In genomic region chr19:8304841-8305621, GRCh38 we compare ENCODE assay signal across 9 cellular contexts. TPM values are rescaled to one million over a fixed set of nuclear protein-coding genes. Genes with fewer than 3 reads are reported as not detected.
DNase-seq lines count a peak whose midpoint lies in the region; ATAC-seq and TF ChIP-seq lines count a peak whose summit lies in the region.
"Had no signal": no experiment of that assay in that cellular context is flagged by ENCODE, and none has a peak within 500 bp of the region (broad histone marks: within the 10 kb centered on the region; RNA-seq: fewer than 3 reads in every experiment).

No MANE protein-coding gene starts in this region.

- intact Hi-C loops in HCT116 (cut with micrococcal nuclease): no loop called here
- intact Hi-C loops in activated T-helper 2 cell treated with anti-CD3 and anti-CD28 coated beads, Interferon-gamma antibody, Interleukin-2, Interleukin-4, amounts not matched to agents 10 μg/mL and 5 μg/mL and 100 μg/mL, durations not matched to agents 14 hours and 24 hours and 36 hours (cut with micrococcal nuclease): no loop called here

- no peaks in the 10 kb centered on the region for H3K9me3 Mint-ChIP-seq in activated T-helper 2 cell treated with anti-CD3 and anti-CD28 coated beads, Interferon-gamma antibody, Interleukin-2, Interleukin-4, amounts not matched to agents 10 μg/mL and 5 μg/mL and 100 μg/mL, durations not matched to agents 14 hours and 24 hours and 36 hours

- H3K4me2 ChIP-seq in BLaER1 (peak overlapping the region; percentile 93), HCT116 (ENCODE audit: low read length) (peak overlapping the region; percentile 94), MM.1S (ENCODE audit: low read depth, low read length) (no peak overlapping the region)

- H3K36me3 Mint-ChIP-seq in activated T-helper 2 cell treated with anti-CD3 and anti-CD28 coated beads, Interferon-gamma antibody, Interleukin-2, Interleukin-4, amounts not matched to agents 10 μg/mL and 5 μg/mL and 100 μg/mL, durations not matched to agents 14 hours and 24 hours and 36 hours (ENCODE audit: low read depth): peaks cover 42% of the 10 kb centered on the region

- H3K4me1 ChIP-seq in BLaER1 (peaks cover 65% of the 10 kb centered on the region), HCT116 (ENCODE audit: control insufficient read depth in 1 of 2, insufficient read depth in 2 of 2, low read length in 2 of 2) (peaks cover 24 to 70% of the 10 kb centered on the region in 2 experiments), lung (ENCODE audit: control insufficient read depth in 2 of 2, insufficient read depth in 2 of 2, low read length in 2 of 2) (peaks cover 0 to 19% of the 10 kb centered on the region in 2 donors), gastroesophageal sphincter (peaks cover 0 to 46% (median 10%) of the 10 kb centered on the region in 3 donors), MM.1S (ENCODE audit: low read length) (peaks cover 6% of the 10 kb centered on the region)

- RAD21 ChIA-PET in HCT116 (lab: Charles Lee; ENCODE audit: low non-redundant PET in 1 of 2, low total read pairs in 2 of 2, uncharacterized antibody in 2 of 2, unreplicated experiment in 2 of 2): no interaction called here

- no peak overlapping the region for H3K4me3 ChIP-seq in BLaER1
- no peak overlapping the region for H3K4me3 ChIP-seq in HCT116 (replicated peaks in 1 of 2; ENCODE audit: low read depth in 1 of 2, low read length in 2 of 2)
- H3K4me3 ChIP-seq in lung: no peak overlapping the region
- H3K4me3 ChIP-seq in gastroesophageal sphincter: no peak overlapping the region
- H3K4me3 ChIP-seq in MM.1S (ENCODE audit: low read length): no peak overlapping the region

- H3K4me1 Mint-ChIP-seq in activated T-helper 2 cell treated with anti-CD3 and anti-CD28 coated beads, Interferon-gamma antibody, Interleukin-2, Interleukin-4, amounts not matched to agents 10 μg/mL and 5 μg/mL and 100 μg/mL, durations not matched to agents 14 hours and 24 hours and 36 hours (ENCODE audit: low read depth): peaks cover 19% of the 10 kb centered on the region

- ATAC-seq in HCT116 (peak; percentile 66), lung (ENCODE audit: insufficient read depth, low FRiP score) (no peak), gastroesophageal sphincter (no peak), HG02870 (IDR thresholded peaks at IDR 0.05; ENCODE audit: unreplicated experiment) (no peak)

- H3K27me3 ChIP-seq in BLaER1 (no peaks in the 10 kb centered on the region), HCT116 (ENCODE audit: insufficient read depth, low read length) (no peaks in the 10 kb centered on the region), lung (ENCODE audit: control insufficient read depth, insufficient read depth) (no peaks in the 10 kb centered on the region), gastroesophageal sphincter (no peaks in the 10 kb centered on the region), MM.1S (replicated peaks; ENCODE audit: insufficient read depth, low read length) (no peaks in the 10 kb centered on the region)

- WGBS in lung, 2 donors: 85 to 89% methylated on average over 33 of the region's 33 CpGs
- WGBS in gastroesophageal sphincter (ENCODE audit: low coverage in 1 of 2), 2 donors: 73 to 89% methylated on average over 8 to 11 of the region's 33 CpGs

- H3K36me3 ChIP-seq in BLaER1 (peaks cover 61% of the 10 kb centered on the region), HCT116 (ENCODE audit: control insufficient read depth in 1 of 2, insufficient read depth in 2 of 2, low read length in 2 of 2) (peaks cover 3 to 5% of the 10 kb centered on the region in 2 experiments; a peak in 1 of 4 replicates), lung (ENCODE audit: control insufficient read depth in 2 of 2, insufficient read depth in 2 of 2, low read length in 2 of 2) (peaks cover 0 to 8% of the 10 kb centered on the region in 2 donors), gastroesophageal sphincter (peaks cover 0 to 30% of the 10 kb centered on the region in 2 donors), MM.1S (replicated peaks; ENCODE audit: insufficient read depth, low read length) (peaks cover 8% of the 10 kb centered on the region)

- peak; percentile 38 for DNase-seq in HCT116 (ENCODE audit: low read depth, low spot score)
- DNase-seq in activated T-helper 2 cell treated with anti-CD3 and anti-CD28 coated beads, Interferon-gamma antibody, Interleukin-2, Interleukin-4, amounts not matched to agents 10 μg/mL and 5 μg/mL and 100 μg/mL, durations not matched to agents 14 hours and 24 hours and 36 hours (ENCODE audit: low spot score): peak; percentile 16
- DNase-seq in lung (ENCODE audit: low spot score): peak; percentile 27
- DNase-seq in glomerular visceral epithelial cell (ENCODE audit: extremely low spot score): no peak
- no peak for DNase-seq in MM.1S
- DNase-seq: NK-92 treated with Interleukin-12 subunit alpha and Interleukin-12 subunit beta, amount 100 ng/mL, for 24 hours had no signal

- H2AFZ ChIP-seq in HCT116 (ENCODE audit: low read depth, low read length, poor library complexity, severe bottlenecking) (no peak overlapping the region), MM.1S (ENCODE audit: low read length) (no peak overlapping the region)

- no peak for TF ChIP-seq POLR2A in HCT116 (IDR thresholded peaks at IDR 0.05; ENCODE audit: borderline replicate concordance, extremely low read depth, insufficient read depth, insufficient read length)
- no peak for TF ChIP-seq POLR2A in gastroesophageal sphincter (IDR thresholded peaks at IDR 0.05)

- no TSS peak for BruUV-seq in HCT116 (replicated peaks; lab: Mats Ljungman, UMichigan)

- H3K27ac ChIP-seq in BLaER1 (peak overlapping the region; percentile 46; the same call in 1 of the 2 replicates), HCT116 (ENCODE audit: low read depth, low read length) (peak overlapping the region; percentile 68), lung (ENCODE audit: low read depth in 1 of 2, low read length in 1 of 2) (no peak overlapping the region), gastroesophageal sphincter (no peak overlapping the region), MM.1S (ENCODE audit: low read length) (no peak overlapping the region)

- H3K79me2 ChIP-seq in HCT116 (ENCODE audit: insufficient read depth, low read length): peaks cover 32% of the 10 kb centered on the region
- H3K79me2 ChIP-seq in MM.1S (ENCODE audit: low read length): peaks cover 52% of the 10 kb centered on the region

- CTCF ChIA-PET in HCT116 (lab: Charles Lee): interaction anchor here (0.9 kb wide), 1 partner anchor 275 kb away, joined by 5 read pairs; no protein-coding TSS in a partner anchor

- H3F3A ChIP-seq in MM.1S (ENCODE audit: insufficient read depth, low read length): peaks cover 3% of the 10 kb centered on the region; the same call in 1 of the 2 replicates

- TF ChIP-seq EP300 in gastroesophageal sphincter (IDR thresholded peaks at IDR 0.05): no peak

- H3K9me3 ChIP-seq in BLaER1 (no peaks in the 10 kb centered on the region), HCT116 (ENCODE audit: control insufficient read depth in 1 of 2, insufficient read depth in 1 of 2, low read depth in 1 of 2, low read length in 2 of 2) (no peaks in the 10 kb centered on the region), lung (ENCODE audit: control insufficient read depth in 2 of 2, insufficient read depth in 1 of 2, low read length in 1 of 2) (no peaks in the 10 kb centered on the region), gastroesophageal sphincter (no peaks in the 10 kb centered on the region), MM.1S (replicated peaks; ENCODE audit: insufficient read depth, low read length) (no peaks in the 10 kb centered on the region)

- no peaks in the 10 kb centered on the region for H3K27me3 Mint-ChIP-seq in activated T-helper 2 cell treated with anti-CD3 and anti-CD28 coated beads, Interferon-gamma antibody, Interleukin-2, Interleukin-4, amounts not matched to agents 10 μg/mL and 5 μg/mL and 100 μg/mL, durations not matched to agents 14 hours and 24 hours and 36 hours (ENCODE audit: low read depth)

- H4K20me1 ChIP-seq in BLaER1 (peaks cover 52% of the 10 kb centered on the region), HCT116 (ENCODE audit: insufficient read depth) (no peaks in the 10 kb centered on the region), MM.1S (ENCODE audit: insufficient read depth, low read length) (no peaks in the 10 kb centered on the region)

- TF ChIP-seq CTCF in HCT116 (IDR thresholded peaks at IDR 0.05 in 2 of 3, conservative IDR thresholded peaks at IDR 0.05 in 1 of 3; ENCODE audit: borderline replicate concordance in 1 of 3, insufficient read depth in 1 of 3, low read depth in 2 of 3, low read length in 2 of 3) (no peak), lung (IDR thresholded peaks at IDR 0.05; ENCODE audit: control extremely low read depth, extremely low read depth) (no peak), gastroesophageal sphincter (IDR thresholded peaks at IDR 0.05) (no peak), MM.1S (IDR thresholded peaks at IDR 0.05; ENCODE audit: low read length) (no peak)

- H3K4me3 Mint-ChIP-seq in activated T-helper 2 cell treated with anti-CD3 and anti-CD28 coated beads, Interferon-gamma antibody, Interleukin-2, Interleukin-4, amounts not matched to agents 10 μg/mL and 5 μg/mL and 100 μg/mL, durations not matched to agents 14 hours and 24 hours and 36 hours (ENCODE audit: low read depth): no peak overlapping the region

- POLR2A ChIA-PET in HCT116 (lab: Charles Lee): interaction anchor here (0.6 to 1.5 kb wide), 5 partner anchors 15 to 328 kb away, joined by 3 to 4 read pairs (median 3); partner anchors contain the start of genes NDUFA7 and RPS28

- H3K9ac ChIP-seq in BLaER1 (0 out of 2 replicates have a peak overlapping the region, but pooled peaks have one; percentile 41), HCT116 (ENCODE audit: low read length) (peak overlapping the region; percentile 38), MM.1S (ENCODE audit: low read length) (no peak overlapping the region)

- H3K9me2 ChIP-seq in HCT116 (ENCODE audit: insufficient read depth): no peaks in the 10 kb centered on the region
- H3K9me2 ChIP-seq in MM.1S (replicated peaks; ENCODE audit: insufficient read depth, low read length): no peaks in the 10 kb centered on the region

- TF ChIP-seq RAD21 in HCT116 (IDR thresholded peaks at IDR 0.05; ENCODE audit: low read depth): no peak

- no peak overlapping the region for H3K27ac Mint-ChIP-seq in activated T-helper 2 cell treated with anti-CD3 and anti-CD28 coated beads, Interferon-gamma antibody, Interleukin-2, Interleukin-4, amounts not matched to agents 10 μg/mL and 5 μg/mL and 100 μg/mL, durations not matched to agents 14 hours and 24 hours and 36 hours

RNA-seq across cellular contexts. Expression of gene CD320, which starts 3.1 kb away (rescaled TPM):
- total RNA-seq in HCT116 (2021; ENCODE audit: unreplicated experiment): 86.2 TPM
- polyA plus RNA-seq in HCT116 (2012): 90.4 and 96.8 TPM in 2 replicates
- 90.0 and 90.2 TPM in 2 replicates for total RNA-seq in activated T-helper 2 cell treated with anti-CD3 and anti-CD28 coated beads, Interferon-gamma antibody, Interleukin-2, Interleukin-4, amounts not matched to agents 10 μg/mL and 5 μg/mL and 100 μg/mL, durations not matched to agents 14 hours and 24 hours and 36 hours
- 10 to 100 TPM; 19.1 to 53.8 TPM for total RNA-seq in lung
- 10 to 100 TPM; 38.6 to 55.6 TPM for polyA plus RNA-seq in lung
- 10 to 100 TPM; 25.4 to 58.5 (median 40.8) TPM for total RNA-seq in gastroesophageal sphincter

RNA-seq across cellular contexts. Expression of gene NDUFA7, which starts 16.1 kb away (rescaled TPM):
- total RNA-seq in HCT116 (2021; ENCODE audit: unreplicated experiment) (86.9 TPM), lung (10 to 100 TPM; 10.6 to 54.1 TPM), gastroesophageal sphincter (10 to 100 TPM; 14.5 to 48.3 (median 32.3) TPM)
- 126 and 168 TPM in 2 replicates for polyA plus RNA-seq in HCT116 (2012)
- total RNA-seq in activated T-helper 2 cell treated with anti-CD3 and anti-CD28 coated beads, Interferon-gamma antibody, Interleukin-2, Interleukin-4, amounts not matched to agents 10 μg/mL and 5 μg/mL and 100 μg/mL, durations not matched to agents 14 hours and 24 hours and 36 hours: 48.6 and 54.5 TPM in 2 replicates
- 100 to 1,000 TPM; 119 to 239 TPM for polyA plus RNA-seq in lung

RNA-seq across cellular contexts. Expression of gene RPS28, which starts 16.3 kb away (rescaled TPM):
- 2,379 TPM for total RNA-seq in HCT116 (2021; ENCODE audit: unreplicated experiment)
- polyA plus RNA-seq in HCT116 (2012): 2,859 and 3,193 TPM in 2 replicates
- 1,945 and 1,967 TPM in 2 replicates for total RNA-seq in activated T-helper 2 cell treated with anti-CD3 and anti-CD28 coated beads, Interferon-gamma antibody, Interleukin-2, Interleukin-4, amounts not matched to agents 10 μg/mL and 5 μg/mL and 100 μg/mL, durations not matched to agents 14 hours and 24 hours and 36 hours
- total RNA-seq in lung: 1,000 to 10,000 TPM in 1 of 2 donors, 100 to 1,000 TPM in 1; 847 to 1,744 TPM
- 1,000 to 10,000 TPM in 1 of 2 donors, 100 to 1,000 TPM in 1; 588 to 1,897 TPM for polyA plus RNA-seq in lung
- total RNA-seq in gastroesophageal sphincter: 100 to 1,000 TPM; 172 to 357 (median 250) TPM

RNA-seq across cellular contexts. Expression of gene KANK3, which starts 38.0 kb away (rescaled TPM):
- total RNA-seq in HCT116 (2021; ENCODE audit: unreplicated experiment): 21.7 TPM
- polyA plus RNA-seq in HCT116 (2012): 13.1 and 14.4 TPM in 2 replicates
- 0.89 and 1.7 TPM in 2 replicates for total RNA-seq in activated T-helper 2 cell treated with anti-CD3 and anti-CD28 coated beads, Interferon-gamma antibody, Interleukin-2, Interleukin-4, amounts not matched to agents 10 μg/mL and 5 μg/mL and 100 μg/mL, durations not matched to agents 14 hours and 24 hours and 36 hours
- total RNA-seq in lung: 10 to 100 TPM; 24.2 to 42.3 TPM
- polyA plus RNA-seq in lung: 10 to 100 TPM; 24.0 to 29.1 TPM
- 10 to 100 TPM in 3 of 4 donors, 1 to 10 TPM in 1; 9.8 to 22.3 (median 19.2) TPM for total RNA-seq in gastroesophageal sphincter

RNA-seq across cellular contexts. Expression of gene ANGPTL4, which starts 58.9 kb away (rescaled TPM):
- total RNA-seq in HCT116 (2021; ENCODE audit: unreplicated experiment) (54.8 TPM), lung (10 to 100 TPM in 1 of 2 donors, 1 to 10 TPM in 1; 4.4 to 14.8 TPM), gastroesophageal sphincter (10 to 100 TPM in 3 of 4 donors, 1 to 10 TPM in 1; 4.4 to 48.2 (median 19.4) TPM)
- polyA plus RNA-seq in HCT116 (2012): 114 and 161 TPM in 2 replicates
- total RNA-seq in activated T-helper 2 cell treated with anti-CD3 and anti-CD28 coated beads, Interferon-gamma antibody, Interleukin-2, Interleukin-4, amounts not matched to agents 10 μg/mL and 5 μg/mL and 100 μg/mL, durations not matched to agents 14 hours and 24 hours and 36 hours: 7.1 and 7.4 TPM in 2 replicates
- 10 to 100 TPM; 10.5 to 96.3 TPM for polyA plus RNA-seq in lung

Comparison
In these comparisons a context has a peak if more than half of its experiments do, and no peak if none do; other contexts are left out.
1. H3K27ac ChIP-seq: peak in BLaER1 (single experiment) and HCT116 (single experiment); none in lung (0 of 2), gastroesophageal sphincter (0 of 4) and MM.1S (single experiment).
2. DNase-seq: peak in HCT116 (single experiment), activated T-helper 2 cell treated with anti-CD3 and anti-CD28 coated beads, Interferon-gamma antibody, Interleukin-2, Interleukin-4, amounts not matched to agents 10 μg/mL and 5 μg/mL and 100 μg/mL, durations not matched to agents 14 hours and 24 hours and 36 hours (single experiment) and lung (single experiment); none in glomerular visceral epithelial cell (single experiment) and MM.1S (single experiment).